In the genomic region with DNA sequence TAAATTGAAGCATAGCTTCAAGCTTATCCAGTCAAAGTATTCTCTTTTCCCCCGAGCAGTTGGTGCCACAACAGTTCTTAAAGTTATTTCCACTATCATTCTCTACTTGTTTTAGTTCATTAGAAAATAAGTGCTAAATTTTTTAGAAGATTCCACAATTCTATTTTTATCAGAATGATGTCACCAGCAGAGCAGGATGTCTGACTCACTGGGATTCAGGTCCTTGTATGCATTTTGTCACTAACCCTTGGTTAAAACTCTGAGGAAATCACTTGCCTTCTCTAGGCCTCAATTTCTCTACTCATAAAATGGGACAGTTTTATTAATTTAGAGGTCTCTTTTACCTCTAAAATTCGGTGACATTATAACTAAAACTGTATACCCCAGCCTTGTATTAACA, we compare ENCODE assay signal across 1 cellular context.
TF ChIP-seq lines count a peak whose summit lies in the region.

No MANE protein-coding gene starts in this region.

TF ChIP-seq in IMR-90, 13 proteins besides CTCF, POLR2A, EP300 and RAD21 (continued from another document):
- TF ChIP-seq CEBPB (IDR thresholded peaks at IDR 0.05; ENCODE audit: low read depth, low read length) (no peak), ELK1 (IDR thresholded peaks at IDR 0.05; ENCODE audit: borderline replicate concordance, low read depth, low read length) (no peak), FOS (IDR thresholded peaks at IDR 0.05; ENCODE audit: low read depth, low read length) (no peak), MAZ (IDR thresholded peaks at IDR 0.05; ENCODE audit: borderline replicate concordance, low read depth, low read length) (no peak)
